In genomic region chr5:98320317-98320716, GRCh38 we compare ENCODE assay signal across 22 cellular contexts.
"Had no signal": no experiment of that assay in that cellular context is flagged by ENCODE, and none has a peak within 500 bp of the region (broad histone marks: within the 10 kb centered on the region; RNA-seq: fewer than 3 reads in every experiment).

No MANE protein-coding gene starts in this region.

- H3K9me3 ChIP-seq: esophagus squamous epithelium, left lung, prostate gland, right atrium auricular region, tibial artery had no signal

- DNase-seq: activated CD4-positive, alpha-beta T cell treated with anti-CD3 and anti-CD28 coated beads, Interleukin-2, amount 10 ng/mL, durations not matched to agents 7 days and 5 days; activated CD4-positive, CD25-positive, alpha-beta regulatory T cell treated with anti-CD3 and anti-CD28 coated beads, Interleukin-2, amount 50 U/mL, for 72 hours; activated CD8-positive, alpha-beta T cell treated with anti-CD3 and anti-CD28 coated beads, Interleukin-2, amount 10 ng/mL, durations not matched to agents 7 days and 5 days; activated gamma-delta T cell treated with Interleukin-2 at 50 U/mL for 16 hours; aorta; brain microvascular endothelial cell; central memory CD4-positive, alpha-beta T cell; effector memory CD8-positive, alpha-beta T cell; esophagus squamous epithelium; left lung; stimulated activated CD4-positive, alpha-beta T cell treated with anti-CD3 and anti-CD28 coated beads, Interleukin-12 subunit alpha, Interleukin-12 subunit beta, amount 100 ng/mL, for 4 hours; stimulated activated CD4-positive, alpha-beta T cell treated with anti-CD3 and anti-CD28 coated beads, Interleukin-4, amount 100 ng/mL, for 4 hours; tibial artery; WERI-Rb-1 had no signal

- H3K27me3 ChIP-seq: brain microvascular endothelial cell, esophagus squamous epithelium, left lung, right atrium auricular region, tibial artery had no signal

- H3K36me3 Mint-ChIP-seq: activated naive CD4-positive, alpha-beta T cell treated with anti-CD3 and anti-CD28 coated beads, Interleukin-2, amount 50 U/mL, for 24 hours; mesothelial cell of epicardium had no signal

- H3K27ac ChIP-seq: brain microvascular endothelial cell, esophagus squamous epithelium, left lung, prostate gland, right atrium auricular region, tibial artery, WERI-Rb-1 had no signal

- H3K27me3 Mint-ChIP-seq: activated naive CD4-positive, alpha-beta T cell treated with anti-CD3 and anti-CD28 coated beads, Interleukin-2, amount 50 U/mL, for 24 hours; effector memory CD8-positive, alpha-beta T cell had no signal

- H3K27ac Mint-ChIP-seq: activated CD4-positive, alpha-beta T cell treated with anti-CD3 and anti-CD28 coated beads, Interleukin-2, amount 10 ng/mL, durations not matched to agents 7 days and 5 days; activated CD8-positive, alpha-beta T cell treated with anti-CD3 and anti-CD28 coated beads, Interleukin-2, amount 10 ng/mL, durations not matched to agents 7 days and 5 days; activated naive CD4-positive, alpha-beta T cell treated with anti-CD3 and anti-CD28 coated beads, Interleukin-2, amount 50 U/mL, for 24 hours; effector memory CD8-positive, alpha-beta T cell; mesothelial cell of epicardium; nephron; stimulated activated naive CD8-positive, alpha-beta T cell treated with anti-CD3 and anti-CD28 coated beads, Interleukin-15, Interleukin-2, amounts not matched to agents 100 ng/mL and 50 ng/mL, for 24 hours had no signal

- ATAC-seq: activated CD8-positive, alpha-beta T cell treated with anti-CD3 and anti-CD28 coated beads, Interleukin-2, amount 10 ng/mL, durations not matched to agents 7 days and 5 days; effector memory CD8-positive, alpha-beta T cell; left lung; SK-N-SH treated with all-trans-retinoic acid at 6 μM for 48 hours had no signal

- H3K36me3 ChIP-seq: brain microvascular endothelial cell, esophagus squamous epithelium, left lung, prostate gland, right atrium auricular region, tibial artery, WERI-Rb-1 had no signal

- H3K4me1 ChIP-seq: esophagus squamous epithelium, left lung, prostate gland, right atrium auricular region, tibial artery had no signal

- H3K4me3 Mint-ChIP-seq: activated CD4-positive, alpha-beta T cell treated with anti-CD3 and anti-CD28 coated beads, Interleukin-2, amount 10 ng/mL, durations not matched to agents 7 days and 5 days; activated CD8-positive, alpha-beta T cell treated with anti-CD3 and anti-CD28 coated beads, Interleukin-2, amount 10 ng/mL, durations not matched to agents 7 days and 5 days; activated naive CD4-positive, alpha-beta T cell treated with anti-CD3 and anti-CD28 coated beads, Interleukin-2, amount 50 U/mL, for 24 hours; effector memory CD8-positive, alpha-beta T cell; mesothelial cell of epicardium; nephron; stimulated activated naive CD8-positive, alpha-beta T cell treated with anti-CD3 and anti-CD28 coated beads, Interleukin-15, Interleukin-2, amounts not matched to agents 100 ng/mL and 50 ng/mL, for 24 hours had no signal

- H3K4me1 Mint-ChIP-seq: activated CD4-positive, alpha-beta T cell treated with anti-CD3 and anti-CD28 coated beads, Interleukin-2, amount 10 ng/mL, durations not matched to agents 7 days and 5 days; activated naive CD4-positive, alpha-beta T cell treated with anti-CD3 and anti-CD28 coated beads, Interleukin-2, amount 50 U/mL, for 24 hours; mesothelial cell of epicardium had no signal

- H3K4me3 ChIP-seq: esophagus squamous epithelium, left lung, lung, prostate gland, right atrium auricular region, tibial artery had no signal

- H3K9me3 Mint-ChIP-seq: activated CD4-positive, alpha-beta T cell treated with anti-CD3 and anti-CD28 coated beads, Interleukin-2, amount 10 ng/mL, durations not matched to agents 7 days and 5 days; activated naive CD4-positive, alpha-beta T cell treated with anti-CD3 and anti-CD28 coated beads, Interleukin-2, amount 50 U/mL, for 24 hours; effector memory CD8-positive, alpha-beta T cell; mesothelial cell of epicardium; nephron; stimulated activated naive CD8-positive, alpha-beta T cell treated with anti-CD3 and anti-CD28 coated beads, Interleukin-15, Interleukin-2, amounts not matched to agents 100 ng/mL and 50 ng/mL, for 24 hours had no signal
